Comparison of ENCODE assay signal across 1 cellular context in the genomic region with DNA sequence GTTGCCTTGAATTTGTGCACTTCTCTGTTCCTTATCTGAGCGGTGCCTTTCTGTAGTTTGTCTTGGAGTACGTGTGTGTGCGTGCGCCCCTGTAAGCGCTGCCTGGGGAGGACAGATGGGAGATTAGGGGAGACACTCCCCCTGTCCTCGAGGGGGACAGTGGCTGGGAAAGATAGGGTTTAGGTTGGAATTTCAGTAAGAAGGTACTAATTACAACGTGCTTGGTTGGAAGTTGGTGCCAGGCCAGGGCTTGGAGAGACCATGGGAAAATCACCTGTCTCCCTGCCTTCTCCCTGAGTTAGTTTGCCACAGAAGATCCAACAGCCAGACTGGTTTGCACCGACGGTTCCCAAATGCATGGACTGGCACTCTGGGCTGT.
TF ChIP-seq lines count a peak whose summit lies in the region.

No MANE protein-coding gene starts in this region.

TF ChIP-seq in GM12878, 131 proteins besides CTCF, POLR2A, EP300 and RAD21 (continued from another document and continues in another):
- TF ChIP-seq CBX5 (IDR thresholded peaks at IDR 0.05; ENCODE audit: low read depth) (no peak), ELK1 (IDR thresholded peaks at IDR 0.05; ENCODE audit: low read depth, low read length) (no peak), SMAD1 (IDR thresholded peaks at IDR 0.05; ENCODE audit: low read depth, partially characterized antibody) (peak; percentile 35), MEF2A (IDR thresholded peaks at IDR 0.05; ENCODE audit: insufficient read depth, low read depth, low read length) (no peak), CBFB (IDR thresholded peaks at IDR 0.05; ENCODE audit: low read depth) (no peak), NRF1 (conservative IDR thresholded peaks at IDR 0.05; ENCODE audit: low read depth, low read length) (no peak), HDAC6 (IDR thresholded peaks at IDR 0.05; ENCODE audit: unreplicated experiment) (no peak), MTA2 (IDR thresholded peaks at IDR 0.05; ENCODE audit: low read depth) (no peak), ESRRA (IDR thresholded peaks at IDR 0.05; ENCODE audit: low read length) (no peak), SPI1 (IDR thresholded peaks at IDR 0.05; ENCODE audit: borderline replicate concordance, insufficient read depth, low read depth, low read length) (0 out of 2 replicates have a peak, but pooled peaks have one; percentile 6), SIN3A (IDR thresholded peaks at IDR 0.05; ENCODE audit: low read depth, low read length) (no peak), NFXL1 (IDR thresholded peaks at IDR 0.05; ENCODE audit: borderline replicate concordance) (no peak), FOXK2 (IDR thresholded peaks at IDR 0.05) (no peak), REST (IDR thresholded peaks at IDR 0.05; ENCODE audit: low read depth, low read length) (no peak), HCFC1 (IDR thresholded peaks at IDR 0.05; ENCODE audit: low read length) (no peak), PML (IDR thresholded peaks at IDR 0.05; ENCODE audit: low read length) (no peak), HDAC2 (IDR thresholded peaks at IDR 0.05) (no peak), NFYA (IDR thresholded peaks at IDR 0.05; ENCODE audit: borderline replicate concordance, low read depth, low read length) (no peak), RCOR1 (conservative IDR thresholded peaks at IDR 0.05; ENCODE audit: low read depth, low read length) (no peak), IKZF2 (IDR thresholded peaks at IDR 0.05) (peak in 1 of 2 experiments; percentile 17; a peak in 1 of 4 replicates), YBX1 (IDR thresholded peaks at IDR 0.05) (no peak)
- TF ChIP-seq, protein P1, sequence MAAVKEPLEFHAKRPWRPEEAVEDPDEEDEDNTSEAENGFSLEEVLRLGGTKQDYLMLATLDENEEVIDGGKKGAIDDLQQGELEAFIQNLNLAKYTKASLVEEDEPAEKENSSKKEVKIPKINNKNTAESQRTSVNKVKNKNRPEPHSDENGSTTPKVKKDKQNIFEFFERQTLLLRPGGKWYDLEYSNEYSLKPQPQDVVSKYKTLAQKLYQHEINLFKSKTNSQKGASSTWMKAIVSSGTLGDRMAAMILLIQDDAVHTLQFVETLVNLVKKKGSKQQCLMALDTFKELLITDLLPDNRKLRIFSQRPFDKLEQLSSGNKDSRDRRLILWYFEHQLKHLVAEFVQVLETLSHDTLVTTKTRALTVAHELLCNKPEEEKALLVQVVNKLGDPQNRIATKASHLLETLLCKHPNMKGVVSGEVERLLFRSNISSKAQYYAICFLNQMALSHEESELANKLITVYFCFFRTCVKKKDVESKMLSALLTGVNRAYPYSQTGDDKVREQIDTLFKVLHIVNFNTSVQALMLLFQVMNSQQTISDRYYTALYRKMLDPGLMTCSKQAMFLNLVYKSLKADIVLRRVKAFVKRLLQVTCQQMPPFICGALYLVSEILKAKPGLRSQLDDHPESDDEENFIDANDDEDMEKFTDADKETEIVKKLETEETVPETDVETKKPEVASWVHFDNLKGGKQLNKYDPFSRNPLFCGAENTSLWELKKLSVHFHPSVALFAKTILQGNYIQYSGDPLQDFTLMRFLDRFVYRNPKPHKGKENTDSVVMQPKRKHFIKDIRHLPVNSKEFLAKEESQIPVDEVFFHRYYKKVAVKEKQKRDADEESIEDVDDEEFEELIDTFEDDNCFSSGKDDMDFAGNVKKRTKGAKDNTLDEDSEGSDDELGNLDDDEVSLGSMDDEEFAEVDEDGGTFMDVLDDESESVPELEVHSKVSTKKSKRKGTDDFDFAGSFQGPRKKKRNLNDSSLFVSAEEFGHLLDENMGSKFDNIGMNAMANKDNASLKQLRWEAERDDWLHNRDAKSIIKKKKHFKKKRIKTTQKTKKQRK (IDR thresholded peaks at IDR 0.05; ENCODE audit: low read depth, low read length) = no peak
- TF ChIP-seq, protein P2, sequence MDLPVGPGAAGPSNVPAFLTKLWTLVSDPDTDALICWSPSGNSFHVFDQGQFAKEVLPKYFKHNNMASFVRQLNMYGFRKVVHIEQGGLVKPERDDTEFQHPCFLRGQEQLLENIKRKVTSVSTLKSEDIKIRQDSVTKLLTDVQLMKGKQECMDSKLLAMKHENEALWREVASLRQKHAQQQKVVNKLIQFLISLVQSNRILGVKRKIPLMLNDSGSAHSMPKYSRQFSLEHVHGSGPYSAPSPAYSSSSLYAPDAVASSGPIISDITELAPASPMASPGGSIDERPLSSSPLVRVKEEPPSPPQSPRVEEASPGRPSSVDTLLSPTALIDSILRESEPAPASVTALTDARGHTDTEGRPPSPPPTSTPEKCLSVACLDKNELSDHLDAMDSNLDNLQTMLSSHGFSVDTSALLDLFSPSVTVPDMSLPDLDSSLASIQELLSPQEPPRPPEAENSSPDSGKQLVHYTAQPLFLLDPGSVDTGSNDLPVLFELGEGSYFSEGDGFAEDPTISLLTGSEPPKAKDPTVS (IDR thresholded peaks at IDR 0.05; ENCODE audit: low read depth, low read length) = no peak
- TF ChIP-seq, protein P3, sequence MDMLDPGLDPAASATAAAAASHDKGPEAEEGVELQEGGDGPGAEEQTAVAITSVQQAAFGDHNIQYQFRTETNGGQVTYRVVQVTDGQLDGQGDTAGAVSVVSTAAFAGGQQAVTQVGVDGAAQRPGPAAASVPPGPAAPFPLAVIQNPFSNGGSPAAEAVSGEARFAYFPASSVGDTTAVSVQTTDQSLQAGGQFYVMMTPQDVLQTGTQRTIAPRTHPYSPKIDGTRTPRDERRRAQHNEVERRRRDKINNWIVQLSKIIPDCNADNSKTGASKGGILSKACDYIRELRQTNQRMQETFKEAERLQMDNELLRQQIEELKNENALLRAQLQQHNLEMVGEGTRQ (IDR thresholded peaks at IDR 0.05; ENCODE audit: borderline replicate concordance, low read depth, low read length) = no peak
- TF ChIP-seq, protein P4, sequence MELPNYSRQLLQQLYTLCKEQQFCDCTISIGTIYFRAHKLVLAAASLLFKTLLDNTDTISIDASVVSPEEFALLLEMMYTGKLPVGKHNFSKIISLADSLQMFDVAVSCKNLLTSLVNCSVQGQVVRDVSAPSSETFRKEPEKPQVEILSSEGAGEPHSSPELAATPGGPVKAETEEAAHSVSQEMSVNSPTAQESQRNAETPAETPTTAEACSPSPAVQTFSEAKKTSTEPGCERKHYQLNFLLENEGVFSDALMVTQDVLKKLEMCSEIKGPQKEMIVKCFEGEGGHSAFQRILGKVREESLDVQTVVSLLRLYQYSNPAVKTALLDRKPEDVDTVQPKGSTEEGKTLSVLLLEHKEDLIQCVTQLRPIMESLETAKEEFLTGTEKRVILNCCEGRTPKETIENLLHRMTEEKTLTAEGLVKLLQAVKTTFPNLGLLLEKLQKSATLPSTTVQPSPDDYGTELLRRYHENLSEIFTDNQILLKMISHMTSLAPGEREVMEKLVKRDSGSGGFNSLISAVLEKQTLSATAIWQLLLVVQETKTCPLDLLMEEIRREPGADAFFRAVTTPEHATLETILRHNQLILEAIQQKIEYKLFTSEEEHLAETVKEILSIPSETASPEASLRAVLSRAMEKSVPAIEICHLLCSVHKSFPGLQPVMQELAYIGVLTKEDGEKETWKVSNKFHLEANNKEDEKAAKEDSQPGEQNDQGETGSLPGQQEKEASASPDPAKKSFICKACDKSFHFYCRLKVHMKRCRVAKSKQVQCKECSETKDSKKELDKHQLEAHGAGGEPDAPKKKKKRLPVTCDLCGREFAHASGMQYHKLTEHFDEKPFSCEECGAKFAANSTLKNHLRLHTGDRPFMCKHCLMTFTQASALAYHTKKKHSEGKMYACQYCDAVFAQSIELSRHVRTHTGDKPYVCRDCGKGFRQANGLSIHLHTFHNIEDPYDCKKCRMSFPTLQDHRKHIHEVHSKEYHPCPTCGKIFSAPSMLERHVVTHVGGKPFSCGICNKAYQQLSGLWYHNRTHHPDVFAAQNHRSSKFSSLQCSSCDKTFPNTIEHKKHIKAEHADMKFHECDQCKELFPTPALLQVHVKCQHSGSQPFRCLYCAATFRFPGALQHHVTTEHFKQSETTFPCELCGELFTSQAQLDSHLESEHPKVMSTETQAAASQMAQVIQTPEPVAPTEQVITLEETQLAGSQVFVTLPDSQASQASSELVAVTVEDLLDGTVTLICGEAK (IDR thresholded peaks at IDR 0.05; ENCODE audit: borderline replicate concordance) = peak; percentile 60; the same call in 1 of the 2 replicates
- TF ChIP-seq, protein P5, sequence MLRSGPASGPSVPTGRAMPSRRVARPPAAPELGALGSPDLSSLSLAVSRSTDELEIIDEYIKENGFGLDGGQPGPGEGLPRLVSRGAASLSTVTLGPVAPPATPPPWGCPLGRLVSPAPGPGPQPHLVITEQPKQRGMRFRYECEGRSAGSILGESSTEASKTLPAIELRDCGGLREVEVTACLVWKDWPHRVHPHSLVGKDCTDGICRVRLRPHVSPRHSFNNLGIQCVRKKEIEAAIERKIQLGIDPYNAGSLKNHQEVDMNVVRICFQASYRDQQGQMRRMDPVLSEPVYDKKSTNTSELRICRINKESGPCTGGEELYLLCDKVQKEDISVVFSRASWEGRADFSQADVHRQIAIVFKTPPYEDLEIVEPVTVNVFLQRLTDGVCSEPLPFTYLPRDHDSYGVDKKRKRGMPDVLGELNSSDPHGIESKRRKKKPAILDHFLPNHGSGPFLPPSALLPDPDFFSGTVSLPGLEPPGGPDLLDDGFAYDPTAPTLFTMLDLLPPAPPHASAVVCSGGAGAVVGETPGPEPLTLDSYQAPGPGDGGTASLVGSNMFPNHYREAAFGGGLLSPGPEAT (IDR thresholded peaks at IDR 0.05; ENCODE audit: low read depth) = no peak
- TF ChIP-seq, protein P6, sequence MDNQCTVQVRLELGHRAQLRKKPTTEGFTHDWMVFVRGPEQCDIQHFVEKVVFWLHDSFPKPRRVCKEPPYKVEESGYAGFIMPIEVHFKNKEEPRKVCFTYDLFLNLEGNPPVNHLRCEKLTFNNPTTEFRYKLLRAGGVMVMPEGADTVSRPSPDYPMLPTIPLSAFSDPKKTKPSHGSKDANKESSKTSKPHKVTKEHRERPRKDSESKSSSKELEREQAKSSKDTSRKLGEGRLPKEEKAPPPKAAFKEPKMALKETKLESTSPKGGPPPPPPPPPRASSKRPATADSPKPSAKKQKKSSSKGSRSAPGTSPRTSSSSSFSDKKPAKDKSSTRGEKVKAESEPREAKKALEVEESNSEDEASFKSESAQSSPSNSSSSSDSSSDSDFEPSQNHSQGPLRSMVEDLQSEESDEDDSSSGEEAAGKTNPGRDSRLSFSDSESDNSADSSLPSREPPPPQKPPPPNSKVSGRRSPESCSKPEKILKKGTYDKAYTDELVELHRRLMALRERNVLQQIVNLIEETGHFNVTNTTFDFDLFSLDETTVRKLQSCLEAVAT (IDR thresholded peaks at IDR 0.05) = peak; percentile 99
- TF ChIP-seq, protein P7, sequence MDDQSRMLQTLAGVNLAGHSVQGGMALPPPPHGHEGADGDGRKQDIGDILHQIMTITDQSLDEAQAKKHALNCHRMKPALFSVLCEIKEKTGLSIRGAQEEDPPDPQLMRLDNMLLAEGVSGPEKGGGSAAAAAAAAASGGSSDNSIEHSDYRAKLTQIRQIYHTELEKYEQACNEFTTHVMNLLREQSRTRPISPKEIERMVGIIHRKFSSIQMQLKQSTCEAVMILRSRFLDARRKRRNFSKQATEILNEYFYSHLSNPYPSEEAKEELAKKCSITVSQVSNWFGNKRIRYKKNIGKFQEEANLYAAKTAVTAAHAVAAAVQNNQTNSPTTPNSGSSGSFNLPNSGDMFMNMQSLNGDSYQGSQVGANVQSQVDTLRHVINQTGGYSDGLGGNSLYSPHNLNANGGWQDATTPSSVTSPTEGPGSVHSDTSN (IDR thresholded peaks at IDR 0.05; ENCODE audit: insufficient replicate concordance, low read depth, low read length) = no peak
- TF ChIP-seq, protein P8, sequence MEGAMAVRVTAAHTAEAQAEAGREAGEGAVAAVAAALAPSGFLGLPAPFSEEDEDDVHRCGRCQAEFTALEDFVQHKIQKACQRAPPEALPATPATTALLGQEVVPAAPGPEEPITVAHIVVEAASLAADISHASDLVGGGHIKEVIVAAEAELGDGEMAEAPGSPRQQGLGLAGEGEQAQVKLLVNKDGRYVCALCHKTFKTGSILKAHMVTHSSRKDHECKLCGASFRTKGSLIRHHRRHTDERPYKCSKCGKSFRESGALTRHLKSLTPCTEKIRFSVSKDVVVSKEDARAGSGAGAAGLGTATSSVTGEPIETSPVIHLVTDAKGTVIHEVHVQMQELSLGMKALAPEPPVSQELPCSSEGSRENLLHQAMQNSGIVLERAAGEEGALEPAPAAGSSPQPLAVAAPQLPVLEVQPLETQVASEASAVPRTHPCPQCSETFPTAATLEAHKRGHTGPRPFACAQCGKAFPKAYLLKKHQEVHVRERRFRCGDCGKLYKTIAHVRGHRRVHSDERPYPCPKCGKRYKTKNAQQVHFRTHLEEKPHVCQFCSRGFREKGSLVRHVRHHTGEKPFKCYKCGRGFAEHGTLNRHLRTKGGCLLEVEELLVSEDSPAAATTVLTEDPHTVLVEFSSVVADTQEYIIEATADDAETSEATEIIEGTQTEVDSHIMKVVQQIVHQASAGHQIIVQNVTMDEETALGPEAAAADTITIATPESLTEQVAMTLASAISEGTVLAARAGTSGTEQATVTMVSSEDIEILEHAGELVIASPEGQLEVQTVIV (IDR thresholded peaks at IDR 0.05; ENCODE audit: borderline replicate concordance, partially characterized antibody) = no peak
